ENCODE assay signal across 20 cellular contexts in the genomic region with DNA sequence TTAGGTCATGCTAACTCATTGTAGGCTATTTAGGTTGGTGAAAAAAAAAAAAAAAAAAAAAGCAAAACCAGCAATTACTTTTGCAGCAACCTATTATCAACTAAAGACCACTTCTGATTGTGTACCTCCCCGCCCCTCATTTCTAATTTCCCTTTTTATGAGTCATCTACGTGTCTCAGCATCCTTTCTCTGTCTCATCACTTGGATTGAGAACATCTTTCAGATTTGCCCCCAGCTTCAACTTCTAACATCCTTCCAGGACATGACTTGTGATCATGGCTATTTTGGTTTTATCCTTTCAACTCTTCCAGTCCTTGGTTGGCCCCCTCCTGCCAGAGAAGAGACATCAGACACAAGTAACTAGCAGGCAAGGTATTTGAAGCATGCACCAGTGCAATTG.
DNase-seq lines count a peak whose midpoint lies in the region; ATAC-seq, FAIRE-seq and TF ChIP-seq lines count a peak whose summit lies in the region.
"Had no signal": no experiment of that assay in that cellular context is flagged by ENCODE, and none has a peak within 500 bp of the region (broad histone marks: within the 10 kb centered on the region; RNA-seq: fewer than 3 reads in every experiment).

No MANE protein-coding gene starts in this region.

- H3K27ac ChIP-seq in HEK293 (ENCODE audit: extremely low read depth, low read depth, low read length) (no peak overlapping the region), aorta (ENCODE audit: low read depth in 1 of 2, low read length in 2 of 2) (no peak overlapping the region)

- POLR2A ChIA-PET in HEK293 (lab: Yijun Ruan, JAX), result no interaction called here

- no peak overlapping the region for H3K4me3 ChIP-seq in HEK293 (ENCODE audit: low read depth, low read length)
- no peak overlapping the region for H3K4me3 ChIP-seq in fibroblast of mammary gland (ENCODE audit: control insufficient read depth, low read depth, low read length)
- H3K4me3 ChIP-seq in aorta (ENCODE audit: low read length in 2 of 2), result no peak overlapping the region

- no peaks in the 10 kb centered on the region for H3K4me1 ChIP-seq in HEK293 (ENCODE audit: control insufficient read depth, insufficient read depth, low read length)
- H3K4me1 ChIP-seq in aorta (ENCODE audit: control insufficient read depth in 1 of 2, insufficient read depth in 2 of 2, low read length in 2 of 2), result no peaks in the 10 kb centered on the region

- CTCF ChIA-PET in HEK293 (lab: Yijun Ruan, JAX), result no interaction called here

- intact Hi-C loops in aorta (cut with DNase I), result no loop called here

- H3K27me3 ChIP-seq in aorta (ENCODE audit: control insufficient read depth in 1 of 2, insufficient read depth in 2 of 2, low read length in 1 of 2), result no peaks in the 10 kb centered on the region

- TF ChIP-seq CTCF in HEK293 (tag by site-specific recombination; IDR thresholded peaks at IDR 0.05), result no peak
- no peak for TF ChIP-seq CTCF in fibroblast of mammary gland (conservative IDR thresholded peaks at IDR 0.05; ENCODE audit: control insufficient read depth, insufficient read depth, low read depth, low read length)

- 97 to 98% methylated on average over 2 of the region's 2 CpGs for WGBS in aorta, 2 donors

- ATAC-seq in aorta (ENCODE audit: low FRiP score), result no peak
- ATAC-seq in GM19452 (IDR thresholded peaks at IDR 0.05; ENCODE audit: unreplicated experiment), result no peak

- FAIRE-seq in H54 (lab: Jason Lieb, UNC), result no peak
- FAIRE-seq: GM12891, GM18507 had no signal

- TF ChIP-seq POLR2A in H54 (IDR thresholded peaks at IDR 0.05; ENCODE audit: low read depth, low read length), result no peak

- H3K9me3 ChIP-seq in HEK293 (ENCODE audit: control insufficient read depth, insufficient read depth, low read depth, low read length) (no peaks in the 10 kb centered on the region; the same call in 1 of the 2 replicates), aorta (ENCODE audit: control insufficient read depth, low read length) (no peaks in the 10 kb centered on the region)

- peak; percentile 9 for DNase-seq in NCI-H69 (lab: John Stamatoyannopoulos, UW)
- DNase-seq in fibroblast of mammary gland (ENCODE audit: low read depth), result peak; percentile 15
- no peak for DNase-seq in H54 (ENCODE audit: insufficient read length, low spot score)
- no peak for DNase-seq in aorta
- no peak for DNase-seq in NCI-H2227 treated with DMSO at 0.1 percent for 48 hours (lab: John Stamatoyannopoulos, UW)
- DNase-seq: C1 segment of cervical spinal cord; Calu3; CD4-positive, alpha-beta memory T cell; COR-L47; DMS153; DND-41; EL; GF-D8; GOT3; H7; HCEC 1CT had no signal

- no peaks in the 10 kb centered on the region for H3K36me3 ChIP-seq in HEK293 (ENCODE audit: control insufficient read depth in 2 of 2, insufficient read depth in 1 of 2, low read length in 2 of 2)
- H3K36me3 ChIP-seq in aorta (ENCODE audit: control insufficient read depth in 1 of 2, insufficient read depth in 2 of 2, low read length in 1 of 2), result no peaks in the 10 kb centered on the region

TF ChIP-seq in HEK293, 187 proteins besides CTCF, POLR2A, EP300 and RAD21:
- TF ChIP-seq, protein P1, sequence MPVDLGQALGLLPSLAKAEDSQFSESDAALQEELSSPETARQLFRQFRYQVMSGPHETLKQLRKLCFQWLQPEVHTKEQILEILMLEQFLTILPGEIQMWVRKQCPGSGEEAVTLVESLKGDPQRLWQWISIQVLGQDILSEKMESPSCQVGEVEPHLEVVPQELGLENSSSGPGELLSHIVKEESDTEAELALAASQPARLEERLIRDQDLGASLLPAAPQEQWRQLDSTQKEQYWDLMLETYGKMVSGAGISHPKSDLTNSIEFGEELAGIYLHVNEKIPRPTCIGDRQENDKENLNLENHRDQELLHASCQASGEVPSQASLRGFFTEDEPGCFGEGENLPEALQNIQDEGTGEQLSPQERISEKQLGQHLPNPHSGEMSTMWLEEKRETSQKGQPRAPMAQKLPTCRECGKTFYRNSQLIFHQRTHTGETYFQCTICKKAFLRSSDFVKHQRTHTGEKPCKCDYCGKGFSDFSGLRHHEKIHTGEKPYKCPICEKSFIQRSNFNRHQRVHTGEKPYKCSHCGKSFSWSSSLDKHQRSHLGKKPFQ (tag by site-specific recombination; IDR thresholded peaks at IDR 0.05), result no peak
- TF ChIP-seq SP7 (tag by site-specific recombination; IDR thresholded peaks at IDR 0.05), result peak; percentile 89
- no peak for TF ChIP-seq ZSCAN30 (tag by site-specific recombination; IDR thresholded peaks at IDR 0.05)
- no peak for TF ChIP-seq BCL11B (tag by site-specific recombination; IDR thresholded peaks at IDR 0.05; ENCODE audit: low read depth)
- no peak for TF ChIP-seq ZBTB10 (tag by site-specific recombination; IDR thresholded peaks at IDR 0.05)
- TF ChIP-seq ZNF501 (tag by site-specific recombination; IDR thresholded peaks at IDR 0.05), result no peak

Comparison
In these comparisons a context has a peak if more than half of its experiments do, and no peak if none do; other contexts are left out.
1. DNase-seq: peak in NCI-H69 (single experiment) and fibroblast of mammary gland (single experiment); none in H54 (single experiment), aorta (0 of 2) and NCI-H2227 treated with DMSO at 0.1 percent for 48 hours (single experiment).